9 cellular contexts compared by ENCODE assay signal in the genomic region with DNA sequence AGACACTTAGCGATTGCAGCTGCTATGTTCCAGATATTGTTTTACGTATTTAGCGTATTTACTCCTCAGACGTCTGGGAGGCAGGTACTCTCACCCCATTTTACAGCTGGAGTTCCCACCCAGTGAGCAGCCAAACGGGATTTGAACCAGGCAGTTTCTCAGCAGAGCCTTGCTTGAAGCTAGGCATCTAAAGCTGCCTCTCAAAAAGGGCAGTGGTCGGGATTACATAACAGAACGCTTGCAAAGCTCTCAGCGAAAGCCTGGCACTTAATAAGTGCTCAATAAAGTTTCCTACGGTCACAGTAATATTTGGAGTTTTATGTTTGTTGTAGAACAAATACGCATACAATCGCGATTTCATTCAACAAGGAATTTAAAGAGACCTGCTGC. TPM values are rescaled to one million over a fixed set of nuclear protein-coding genes. Genes with fewer than 3 reads are reported as not detected.
A peak's percentile ranks its signal among the peaks of the same experiment; 100 is the strongest.
DNase-seq lines count a peak whose midpoint lies in the region; ATAC-seq, FAIRE-seq and TF ChIP-seq lines count a peak whose summit lies in the region.
"Had no signal": no experiment of that assay in that cellular context is flagged by ENCODE, and none has a peak within 500 bp of the region (broad histone marks: within the 10 kb centered on the region; RNA-seq: fewer than 3 reads in every experiment).

No MANE protein-coding gene starts in this region.

- H3K36me3 ChIP-seq in Peyer's patch, result no peaks in the 10 kb centered on the region
- no peaks in the 10 kb centered on the region for H3K36me3 ChIP-seq in small intestine (ENCODE audit: control insufficient read depth in 2 of 2, insufficient read depth in 2 of 2, low read length in 2 of 2)

- TF ChIP-seq POLR2A in Peyer's patch (IDR thresholded peaks at IDR 0.05), result no peak

- DNase-seq in NCI-H2196 treated with DMSO at 0.1 percent for 48 hours (lab: John Stamatoyannopoulos, UW; ENCODE audit: unreplicated experiment) (peak; percentile 25), NCI-H2196 (lab: John Stamatoyannopoulos, UW; ENCODE audit: unreplicated experiment) (no peak), Peyer's patch (no peak), glutamatergic neuron (no peak), small intestine (no peak), urothelium cell line (ENCODE audit: low spot score) (no peak), SW480 (ENCODE audit: low spot score) (no peak)

- FAIRE-seq in small intestine (lab: Jason Lieb, UNC) (no peak), urothelium cell line (lab: Jason Lieb, UNC) (no peak)

- TF ChIP-seq CTCF in Peyer's patch (IDR thresholded peaks at IDR 0.05), result no peak
- TF ChIP-seq CTCF in glutamatergic neuron (IDR thresholded peaks at IDR 0.05; ENCODE audit: partially characterized antibody, unreplicated experiment), result no peak

- H3K4me3 Mint-ChIP-seq in glutamatergic neuron (ENCODE audit: unreplicated experiment), result peak overlapping the region; percentile 84

- H3K27ac ChIP-seq in Peyer's patch, result no peak overlapping the region
- H3K27ac ChIP-seq in small intestine (ENCODE audit: low read depth in 1 of 2, low read length in 1 of 2), result no peak overlapping the region

- 16 to 30% (median 21%) methylated on average over 12 of the region's 12 CpGs for WGBS in small intestine, 3 donors

- no peaks in the 10 kb centered on the region for H3K9me3 ChIP-seq in Peyer's patch
- H3K9me3 ChIP-seq in small intestine (ENCODE audit: control insufficient read depth, low read depth), result no peaks in the 10 kb centered on the region

- no peak for ATAC-seq in GM21367 (IDR thresholded peaks at IDR 0.05; ENCODE audit: unreplicated experiment)

- peaks cover 4% of the 10 kb centered on the region for H3K9me3 Mint-ChIP-seq in glutamatergic neuron (ENCODE audit: unreplicated experiment)

- H3K36me3 Mint-ChIP-seq in glutamatergic neuron (ENCODE audit: unreplicated experiment), result no peaks in the 10 kb centered on the region

- H3K4me1 ChIP-seq in Peyer's patch, result peaks cover 0 to 23% (median 7%) of the 10 kb centered on the region in 4 donors
- no peaks in the 10 kb centered on the region for H3K4me1 ChIP-seq in small intestine (ENCODE audit: control insufficient read depth in 2 of 2, insufficient read depth in 1 of 2, low read depth in 1 of 2, low read length in 1 of 2)

- H3K27me3 Mint-ChIP-seq in glutamatergic neuron (ENCODE audit: unreplicated experiment), result peaks cover 18% of the 10 kb centered on the region

- no peak overlapping the region for H3K27ac Mint-ChIP-seq in glutamatergic neuron (ENCODE audit: unreplicated experiment)

- H3K27me3 ChIP-seq in Peyer's patch (no peaks in the 10 kb centered on the region), small intestine (ENCODE audit: control insufficient read depth in 2 of 2, insufficient read depth in 2 of 2, low read length in 2 of 2) (no peaks in the 10 kb centered on the region)

- peaks cover 2% of the 10 kb centered on the region for H3K4me1 Mint-ChIP-seq in glutamatergic neuron (ENCODE audit: low read depth, unreplicated experiment)

- H3K4me3 ChIP-seq in Peyer's patch (peak overlapping the region in 3 of 4 donors; percentile 63 to 90 (median 83)), small intestine (ENCODE audit: low read depth in 1 of 2, low read length in 2 of 2) (peak overlapping the region; percentile 68 to 88)

RNA-seq across cellular contexts. Expression of gene BSPRY, which starts 0.3 kb away (rescaled TPM):
- total RNA-seq in Peyer's patch (10 to 100 TPM; 11.6 to 20.8 (median 15.8) TPM), glutamatergic neuron (ENCODE audit: unreplicated experiment) (not detected)
- polyA plus RNA-seq in small intestine, result 10 to 100 TPM; 14.9 to 16.8 (median 15.8) TPM
- total RNA-seq: RPMI7951 had no signal

RNA-seq across cellular contexts. Expression of gene WDR31, which starts 9.0 kb away (rescaled TPM):
- total RNA-seq in Peyer's patch (1 to 10 TPM in 3 of 4 donors, not detected in 1; 1.1 to 3.5 (median 2.5) TPM), glutamatergic neuron (ENCODE audit: unreplicated experiment) (1.3 TPM)
- polyA plus RNA-seq in small intestine, result 1 to 10 TPM in 1 of 3 donors, under 1 TPM in 1, not detected in 1; 0.45 to 1.6 TPM

RNA-seq across cellular contexts. Expression of gene HDHD3, which starts 27.7 kb away (rescaled TPM):
- total RNA-seq in Peyer's patch (100 to 1,000 TPM in 3 of 4 donors, 10 to 100 TPM in 1; 56.1 to 258 (median 237) TPM), glutamatergic neuron (ENCODE audit: unreplicated experiment) (7.2 TPM)
- polyA plus RNA-seq in small intestine, result 100 to 1,000 TPM in 2 of 3 donors, 10 to 100 TPM in 1; 96.9 to 370 (median 249) TPM

RNA-seq across cellular contexts. Expression of gene RNF183, which starts 45.9 kb away (rescaled TPM):
- total RNA-seq in Peyer's patch, result under 1 TPM in 1 of 4 donors, not detected in 3; 0.35 TPM
- total RNA-seq in glutamatergic neuron (ENCODE audit: unreplicated experiment), result not detected
- polyA plus RNA-seq in small intestine, result 1 to 10 TPM in 1 of 3 donors, under 1 TPM in 1, not detected in 1; 0.54 to 1.7 TPM
- total RNA-seq: RPMI7951 had no signal

RNA-seq across cellular contexts. Expression of gene ALAD, which starts 52.0 kb away (rescaled TPM):
- total RNA-seq in Peyer's patch, result 10 to 100 TPM; 44.6 to 81.4 (median 62.2) TPM
- 39.0 TPM for total RNA-seq in glutamatergic neuron (ENCODE audit: unreplicated experiment)
- 10 to 100 TPM; 33.5 to 97.7 (median 41.3) TPM for polyA plus RNA-seq in small intestine

Comparison
In these comparisons a context has a peak if more than half of its experiments do, and no peak if none do; other contexts are left out.
1. RNA of gene BSPRY, which starts 0.3 kb away (total RNA-seq): 11.6 to 20.8 TPM in Peyer's patch; not detected in glutamatergic neuron (single experiment); every median in the first group is over 10 times any median in the second.